Comparison of ENCODE assay signal across 11 cellular contexts in the genomic region with DNA sequence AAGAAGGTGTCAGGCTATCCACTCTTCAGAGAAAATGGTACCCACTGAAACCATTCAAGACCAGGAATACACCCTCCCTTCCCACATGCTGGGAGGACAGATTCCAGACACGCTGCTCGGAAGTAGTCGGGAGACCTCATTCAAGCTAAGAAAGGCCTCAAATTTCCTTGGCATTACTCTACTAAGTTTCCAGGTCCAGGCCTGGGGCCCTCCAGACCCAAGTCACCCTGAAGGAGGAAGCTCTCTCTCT. TPM values are rescaled to one million over a fixed set of nuclear protein-coding genes. Genes with fewer than 3 reads are reported as not detected.
DNase-seq lines count a peak whose midpoint lies in the region; ATAC-seq and TF ChIP-seq lines count a peak whose summit lies in the region.
"Had no signal": no experiment of that assay in that cellular context is flagged by ENCODE, and none has a peak within 500 bp of the region (broad histone marks: within the 10 kb centered on the region; RNA-seq: fewer than 3 reads in every experiment).

No MANE protein-coding gene starts in this region.

- peaks cover 17% of the 10 kb centered on the region for H3K36me3 Mint-ChIP-seq in HFFc6 (ENCODE audit: low read depth)
- H3K36me3 Mint-ChIP-seq in central memory CD8-positive, alpha-beta T cell (ENCODE audit: insufficient read depth): peaks cover 26% of the 10 kb centered on the region
- no peaks in the 10 kb centered on the region for H3K36me3 Mint-ChIP-seq in naive B cell

- H3K27ac Mint-ChIP-seq in HFFc6: peak overlapping the region; percentile 97
- H3K27ac Mint-ChIP-seq in central memory CD8-positive, alpha-beta T cell (ENCODE audit: low read depth): peak overlapping the region; percentile 65
- peak overlapping the region in 1 of 6 donors; percentile 27 for H3K27ac Mint-ChIP-seq in naive B cell
- H3K27ac Mint-ChIP-seq: stimulated activated naive B cell treated with anti-CD40 and anti-IgM and Interleukin-4, amounts not matched to agents 10 μg/mL and 1 μg/mL and 100 μg/mL, for 72 hours had no signal

- no peak for TF ChIP-seq POLR2A in GM18505 (IDR thresholded peaks at IDR 0.05; ENCODE audit: borderline replicate concordance, extremely low read depth, insufficient read depth, insufficient read length)

- H3K4me3 ChIP-seq in BLaER1: no peak overlapping the region
- H3K4me3 ChIP-seq: prostate gland had no signal

- H3K4me3 Mint-ChIP-seq in HFFc6 (peak overlapping the region; percentile 53; the same call in 1 of the 2 replicates), naive B cell (peak overlapping the region in 3 of 8 donors; percentile 8 to 45 (median 15))
- peak overlapping the region; percentile 70 for H3K4me3 Mint-ChIP-seq in central memory CD8-positive, alpha-beta T cell

- peaks cover 85% of the 10 kb centered on the region for H3K4me1 ChIP-seq in BLaER1

- no peaks in the 10 kb centered on the region for H3K9me3 Mint-ChIP-seq in HFFc6
- no peaks in the 10 kb centered on the region for H3K9me3 Mint-ChIP-seq in central memory CD8-positive, alpha-beta T cell
- no peaks in the 10 kb centered on the region for H3K9me3 Mint-ChIP-seq in naive B cell
- H3K9me3 Mint-ChIP-seq: stimulated activated naive B cell treated with anti-CD40 and anti-IgM and Interleukin-4, amounts not matched to agents 10 μg/mL and 1 μg/mL and 100 μg/mL, for 72 hours had no signal

- H3K27me3 ChIP-seq in BLaER1: no peaks in the 10 kb centered on the region
- H3K27me3 ChIP-seq: foreskin keratinocyte had no signal

- no peak overlapping the region for H3K9ac ChIP-seq in BLaER1

- H3K36me3 ChIP-seq in BLaER1: peaks cover 8% of the 10 kb centered on the region; the same call in 1 of the 2 replicates

- H4K20me1 ChIP-seq in BLaER1: peaks cover 9% of the 10 kb centered on the region; the same call in 1 of the 2 replicates

- peaks cover 87% of the 10 kb centered on the region for H3K4me1 Mint-ChIP-seq in HFFc6 (ENCODE audit: low read depth)
- peaks cover 76% of the 10 kb centered on the region for H3K4me1 Mint-ChIP-seq in central memory CD8-positive, alpha-beta T cell
- peaks cover 44 to 51% (median 50%) of the 10 kb centered on the region in 3 donors for H3K4me1 Mint-ChIP-seq in naive B cell

- H3K9me3 ChIP-seq in BLaER1: no peaks in the 10 kb centered on the region
- H3K9me3 ChIP-seq: prostate gland had no signal

- H3K27ac ChIP-seq in BLaER1: 0 out of 2 replicates have a peak overlapping the region, but pooled peaks have one; percentile 10
- H3K27ac ChIP-seq: foreskin keratinocyte had no signal

- DNase-seq in HFFc6: no peak
- DNase-seq in central memory CD8-positive, alpha-beta T cell (ENCODE audit: low spot score in 2 of 2): no peak
- DNase-seq in naive B cell: no peak
- DNase-seq in T1000 (lab: John Stamatoyannopoulos, UW): no peak
- no peak for DNase-seq in AG20443 (ENCODE audit: low spot score)

- H3K27me3 Mint-ChIP-seq in HFFc6 (ENCODE audit: insufficient read depth) (peaks cover 6% of the 10 kb centered on the region), naive B cell (peaks cover 30 to 65% (median 53%) of the 10 kb centered on the region in 3 donors)
- H3K27me3 Mint-ChIP-seq in central memory CD8-positive, alpha-beta T cell: no peaks in the 10 kb centered on the region

- H3K4me2 ChIP-seq in BLaER1: peak overlapping the region; percentile 91; the same call in 1 of the 2 replicates

- ATAC-seq in central memory CD8-positive, alpha-beta T cell (replicated peaks; ENCODE audit: extremely low read depth, poor library complexity, severe bottlenecking): no peak
- ATAC-seq in naive B cell (ENCODE audit: low read depth in 2 of 2) (peak; percentile 22 to 27), HG03432 (IDR thresholded peaks at IDR 0.05; ENCODE audit: unreplicated experiment) (no peak), GM18505 (IDR thresholded peaks at IDR 0.05; ENCODE audit: unreplicated experiment) (no peak)

- TF ChIP-seq CTCF in HFFc6 (IDR thresholded peaks at IDR 0.05): no peak

RNA-seq across cellular contexts. Expression of gene RPLP0, which starts 27.1 kb away (rescaled TPM):
- total RNA-seq in HFFc6 (2021; fragmentation: NEBNext Ultra II Directional; extraction: Animal tissue kit (Norgen Biotek cat#: 25700)): 1,000 to 10,000 TPM; 2,131 to 2,494 (median 2,241) TPM
- polyA plus RNA-seq in naive B cell (ENCODE audit: low read depth in 6 of 6): 1,000 to 10,000 TPM; 1,332 to 2,325 (median 1,674) TPM

RNA-seq across cellular contexts. Expression of gene GCN1, which starts 33.5 kb away (rescaled TPM):
- 100 to 1,000 TPM in 1 of 6 experiments, 10 to 100 TPM in 5; 76.5 to 102 (median 83.1) TPM for total RNA-seq in HFFc6 (2021; fragmentation: NEBNext Ultra II Directional; extraction: Animal tissue kit (Norgen Biotek cat#: 25700))
- 10 to 100 TPM; 11.1 to 23.9 (median 18.7) TPM for polyA plus RNA-seq in naive B cell (ENCODE audit: low read depth in 6 of 6)

RNA-seq across cellular contexts. Expression of gene PXN, which starts 37.6 kb away (rescaled TPM):
- total RNA-seq in HFFc6 (2021; fragmentation: NEBNext Ultra II Directional; extraction: Animal tissue kit (Norgen Biotek cat#: 25700)): 100 to 1,000 TPM; 219 to 290 (median 253) TPM
- polyA plus RNA-seq in naive B cell (ENCODE audit: low read depth in 6 of 6): 1 to 10 TPM in 5 of 6 donors, under 1 TPM in 1; 0.95 to 6.0 (median 3.7) TPM

Comparison
In these comparisons a context has a peak if more than half of its experiments do, and no peak if none do; other contexts are left out.
1. ATAC-seq: peak in naive B cell (2 of 2); none in central memory CD8-positive, alpha-beta T cell (single experiment), HG03432 (single experiment) and GM18505 (single experiment).